Comparison of ENCODE assay signal across 11 cellular contexts in the genomic region with DNA sequence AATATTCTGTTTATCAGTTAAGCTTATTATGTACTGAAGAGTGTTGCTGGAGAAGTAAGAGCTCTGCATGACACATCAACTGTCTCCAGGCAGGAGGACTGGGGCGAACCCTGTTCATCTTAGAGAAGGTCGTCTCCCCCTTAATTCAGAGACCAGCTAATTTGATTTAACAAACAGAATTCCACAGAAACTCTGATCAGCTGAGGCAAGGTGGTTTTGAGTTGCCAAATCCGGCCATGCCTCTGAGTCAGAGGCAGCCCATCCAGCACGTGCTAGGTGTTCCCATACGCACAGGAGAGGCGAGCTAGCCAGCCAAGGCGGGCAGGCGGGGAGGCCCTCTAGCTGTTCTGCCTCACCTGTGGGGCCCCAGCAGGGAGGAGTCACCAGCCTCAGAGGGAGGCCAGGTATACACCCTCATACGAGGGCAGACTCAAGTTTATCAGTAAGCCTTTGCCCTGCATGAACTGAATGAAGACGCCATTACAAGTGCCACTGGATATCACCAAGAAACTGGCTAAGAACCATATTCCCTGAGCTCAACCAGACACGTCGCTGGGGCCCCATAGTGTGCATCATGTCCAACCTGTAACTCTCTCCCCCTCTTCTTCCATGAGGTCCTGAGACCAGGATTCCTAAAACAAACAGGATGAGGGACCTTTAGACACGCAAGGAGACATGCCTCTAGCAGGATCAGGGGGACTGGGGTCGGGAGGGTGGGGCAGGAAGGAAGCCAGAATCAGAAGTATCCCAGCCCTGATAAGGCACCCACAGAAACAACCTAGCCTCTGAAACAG. TPM values are rescaled to one million over a fixed set of nuclear protein-coding genes. Genes with fewer than 3 reads are reported as not detected.
DNase-seq lines count a peak whose midpoint lies in the region; ATAC-seq, FAIRE-seq and TF ChIP-seq lines count a peak whose summit lies in the region.
"Had no signal": no experiment of that assay in that cellular context is flagged by ENCODE, and none has a peak within 500 bp of the region (broad histone marks: within the 10 kb centered on the region; RNA-seq: fewer than 3 reads in every experiment).

No MANE protein-coding gene starts in this region.

- ATAC-seq in RWPE2 (ENCODE audit: low read depth) (peak; percentile 37; the same call in 2 of the 3 replicates), GM12878 (no peak), psoas muscle (no peak), HG02852 (IDR thresholded peaks at IDR 0.05; ENCODE audit: unreplicated experiment) (no peak), GM19023 (IDR thresholded peaks at IDR 0.05; ENCODE audit: unreplicated experiment) (no peak)

- POLR2A ChIA-PET in GM12878 (lab: Charles Lee), result interaction anchor here (0.6 to 1.7 kb wide), 4 partner anchors 45 to 193 kb away, joined by 3 to 7 read pairs (median 4); a partner anchor contains a TSS

- no peaks in the 10 kb centered on the region for H3K4me1 ChIP-seq in RWPE2 (ENCODE audit: insufficient read depth, poor library complexity, severe bottlenecking)
- peaks cover 43% of the 10 kb centered on the region for H3K4me1 ChIP-seq in GM12878 (ENCODE audit: control insufficient read depth, insufficient read depth, low read length)
- H3K4me1 ChIP-seq in psoas muscle, result peaks cover 21% of the 10 kb centered on the region

- no peak overlapping the region for H3K9ac ChIP-seq in GM12878 (ENCODE audit: control insufficient read depth, insufficient read depth, low read length)

- no peak overlapping the region for H2AFZ ChIP-seq in GM12878 (ENCODE audit: control insufficient read depth, low read depth, low read length)

- H3K9me3 ChIP-seq in RWPE2 (ENCODE audit: severe bottlenecking), result no peaks in the 10 kb centered on the region
- no peaks in the 10 kb centered on the region for H3K9me3 ChIP-seq in GM12878 (replicated peaks; ENCODE audit: control insufficient read depth, insufficient read depth, low read length)
- no peaks in the 10 kb centered on the region for H3K9me3 ChIP-seq in psoas muscle

- BruUV-seq in GM12878 (replicated peaks; lab: Mats Ljungman, UMichigan), result no TSS peak

- DNase-seq in RWPE2 (ENCODE audit: low spot score), result no peak
- DNase-seq in GM12878 (ENCODE audit: low read depth, low spot score), result no peak
- DNase-seq in psoas muscle, result no peak
- no peak for DNase-seq in NCI-H2196 treated with DMSO at 0.1 percent for 48 hours (lab: John Stamatoyannopoulos, UW; ENCODE audit: unreplicated experiment)
- DNase-seq in NCI-H524 (lab: John Stamatoyannopoulos, UW), result no peak
- DNase-seq: NCI-H1930, SIG-M5 had no signal

- 71% methylated on average over 14 of the region's 14 CpGs for WGBS in GM12878 (ENCODE audit: insufficient coverage, insufficient replicate concordance, low lambda C conversion rate, missing lambda C conversion rate)
- WGBS in psoas muscle, 3 donors, result 77 to 85% (median 81%) methylated on average over 14 of the region's 14 CpGs

- in situ Hi-C loops in GM12878 (cut with MboI), result no loop called here

- H3K27me3 ChIP-seq in RWPE2 (ENCODE audit: insufficient read depth, poor library complexity, severe bottlenecking), result no peaks in the 10 kb centered on the region
- no peaks in the 10 kb centered on the region for H3K27me3 ChIP-seq in GM12878 (replicated peaks in 1 of 2; ENCODE audit: control insufficient read depth in 2 of 2, insufficient read depth in 2 of 2, low read length in 1 of 2)
- H3K27me3 ChIP-seq in psoas muscle (ENCODE audit: insufficient read depth in 3 of 3, low read length in 2 of 3), result no peaks in the 10 kb centered on the region

- no peak overlapping the region for H3K4me3 ChIP-seq in RWPE2 (ENCODE audit: severe bottlenecking)
- H3K4me3 ChIP-seq in GM12878, result no peak overlapping the region
- no peak overlapping the region for H3K4me3 ChIP-seq in psoas muscle

- no peak overlapping the region for H3K4me2 ChIP-seq in GM12878 (ENCODE audit: control insufficient read depth, insufficient read depth)

- H3K79me2 ChIP-seq in GM12878 (ENCODE audit: control insufficient read depth, insufficient read depth, low read length), result no peaks in the 10 kb centered on the region

- intact Hi-C loops in GM12878 (cut with micrococcal nuclease; ENCODE audit: unreplicated experiment), result loop anchor here (2.0 kb wide), 1 partner anchor 93 kb away; no protein-coding TSS in a partner anchor
- intact Hi-C loops in psoas muscle (cut with DNase I), result loop anchor here in 1 of 2 donors (2.0 to 10.0 kb wide), 2 partner anchors 93 to 361 kb away; a partner anchor contains a TSS

- H3K27ac ChIP-seq in RWPE2 (ENCODE audit: poor library complexity, severe bottlenecking) (no peak overlapping the region), GM12878 (ENCODE audit: control insufficient read depth, insufficient read depth) (no peak overlapping the region), psoas muscle (peak overlapping the region; percentile 46)
- H3K27ac ChIP-seq: HL-60 had no signal

- TF ChIP-seq EP300 in GM12878 (IDR thresholded peaks at IDR 0.05; ENCODE audit: borderline replicate concordance in 1 of 2, control insufficient read depth in 1 of 2, low read depth in 2 of 2, low read length in 2 of 2), result no peak

- H3K36me3 ChIP-seq in RWPE2 (ENCODE audit: low read depth), result peaks cover 35% of the 10 kb centered on the region
- peaks cover 12 to 27% of the 10 kb centered on the region in 2 experiments; a peak in 3 of 4 replicates for H3K36me3 ChIP-seq in GM12878 (ENCODE audit: control insufficient read depth in 2 of 2, insufficient read depth in 2 of 2, low read length in 1 of 2)
- H3K36me3 ChIP-seq in psoas muscle (ENCODE audit: insufficient read depth in 1 of 2, low read depth in 1 of 2), result peaks cover 12 to 79% of the 10 kb centered on the region in 2 donors

- no peaks in the 10 kb centered on the region for H4K20me1 ChIP-seq in GM12878 (ENCODE audit: control insufficient read depth, insufficient read depth)

- no peak for TF ChIP-seq RAD21 in GM12878 (IDR thresholded peaks at IDR 0.05; ENCODE audit: insufficient read depth, low read depth, low read length)

- TF ChIP-seq POLR2A in GM19193 (IDR thresholded peaks at IDR 0.05; ENCODE audit: extremely low read depth, insufficient read depth, insufficient read length) (peak; percentile 22), GM12878 (IDR thresholded peaks at IDR 0.05; ENCODE audit: low read depth, low read length) (peak; percentile 57; the same call in 1 of the 2 replicates)

- TF ChIP-seq CTCF in RWPE2 (IDR thresholded peaks at IDR 0.05; ENCODE audit: poor library complexity, severe bottlenecking) (no peak), GM12878 (IDR thresholded peaks at IDR 0.05 in 2 of 3, conservative IDR thresholded peaks at IDR 0.05 in 1 of 3; ENCODE audit: control insufficient read depth in 2 of 3, extremely low read depth in 1 of 3, insufficient read depth in 1 of 3, low read depth in 3 of 3, low read length in 3 of 3) (no peak), psoas muscle (IDR thresholded peaks at IDR 0.05) (no peak)

- CTCF ChIA-PET in GM12878 (lab: Yijun Ruan, JAX), result interaction anchor here (0.6 to 22.1 kb wide), 11 partner anchors 8 to 213 kb away, joined by 3 to 732 read pairs (median 4); a partner anchor contains a TSS

- RAD21 ChIA-PET in GM12878 (lab: Charles Lee; ENCODE audit: unreplicated experiment), result interaction anchor here (0.5 to 21.1 kb wide), 7 partner anchors 64 to 214 kb away, joined by 3 to 373 read pairs (median 4); no protein-coding TSS in a partner anchor

- SMC1A ChIA-PET in GM12878 (lab: Charles Lee; ENCODE audit: uncharacterized antibody, unreplicated experiment), result interaction anchor here (0.6 to 23.8 kb wide), 5 partner anchors 8 to 213 kb away, joined by 3 to 528 read pairs (median 5); a partner anchor contains a TSS

- FAIRE-seq in GM12878 (lab: Jason Lieb, UNC), result no peak

TF ChIP-seq in GM12878, 131 proteins besides CTCF, POLR2A, EP300 and RAD21:
- TF ChIP-seq PAX5 (IDR thresholded peaks at IDR 0.05; ENCODE audit: borderline replicate concordance, low read depth, low read length) (no peak), POLR2AphosphoS5 (IDR thresholded peaks at IDR 0.05; ENCODE audit: low read length) (peak; percentile 48)

RNA-seq across cellular contexts. Expression of a gene that starts 25.7 kb away (rescaled TPM):
- 130 and 152 TPM in 2 replicates for total RNA-seq in GM12878 (2013; cell fraction: nucleolus; rRNA removed)
- 71.1 and 81.1 TPM in 2 replicates for total RNA-seq in GM12878 (2014; rRNA removed)
- 25.6 and 26.1 TPM in 2 replicates for total RNA-seq in GM12878 (2014; rRNA removed; fragmentation: Illumina TruSeq; extraction: Trizol)
- total RNA-seq in GM12878 (2021), result 78.9 and 86.4 TPM in 2 replicates
- 18.4 TPM for polyA plus RNA-seq in GM12878 (2011; ENCODE audit: low read depth)
- polyA plus RNA-seq in GM12878 (2011; rRNA removed), result 24.8 and 41.2 TPM in 2 replicates
- 45.7 and 47.5 TPM in 2 replicates for polyA plus RNA-seq in GM12878 (2011; cell fraction: cytosol; rRNA removed)
- 167 and 182 TPM in 2 replicates for polyA plus RNA-seq in GM12878 (2011; cell fraction: nucleus; rRNA removed)
- 51.7 TPM in 2 replicates for polyA plus RNA-seq in GM12878 (2012)
- 64.7 and 66.2 TPM in 2 replicates for polyA plus RNA-seq in GM12878 (2014; fragmentation: Illumina TruSeq; extraction: Trizol)
- polyA plus RNA-seq in GM12878 (2014; fragmentation: Nextera tagmentation; extraction: Ambion mirVana), result 10 to 100 TPM; 14.8 to 24.0 TPM
- 51.4 and 54.6 TPM in 2 replicates for polyA plus RNA-seq in GM12878 (2014; rRNA removed)
- polyA plus RNA-seq in GM12878 (2016; fragmentation: Nextera tagmentation; extraction: Ambion mirVana), result 10 to 100 TPM; 36.6 to 41.8 TPM
- polyA minus RNA-seq in GM12878 (2011; rRNA and poly(A)+ RNA removed), result 63.8 and 74.0 TPM in 2 replicates
- polyA minus RNA-seq in GM12878 (2011; cell fraction: cytosol; rRNA and poly(A)+ RNA removed), result 31.0 and 31.7 TPM in 2 replicates
- polyA minus RNA-seq in GM12878 (2011; cell fraction: nucleus; rRNA and poly(A)+ RNA removed), result 39.9 and 62.0 TPM in 2 replicates
- 10 to 100 TPM; 17.3 to 31.5 (median 23.9) TPM for total RNA-seq in psoas muscle
- polyA plus RNA-seq in psoas muscle, result 10 to 100 TPM in 2 of 3 donors, 1 to 10 TPM in 1; 8.1 to 12.5 (median 10.5) TPM

RNA-seq across cellular contexts. Expression of a gene that starts 37.8 kb away (rescaled TPM):
- total RNA-seq in GM12878 (2013; cell fraction: nucleolus; rRNA removed), result 80.4 and 88.9 TPM in 2 replicates
- total RNA-seq in GM12878 (2014; rRNA removed) (54.0 and 58.5 TPM in 2 replicates), GM12878 (2014; rRNA removed; fragmentation: Illumina TruSeq; extraction: Trizol) (37.1 and 38.1 TPM in 2 replicates), GM12878 (2021) (66.6 and 69.6 TPM in 2 replicates), psoas muscle (10 to 100 TPM; 68.8 to 90.1 (median 81.6) TPM)
- 22.5 TPM for polyA plus RNA-seq in GM12878 (2011; ENCODE audit: low read depth)
- polyA plus RNA-seq in GM12878 (2011; rRNA removed) (46.0 and 52.8 TPM in 2 replicates), GM12878 (2014; fragmentation: Illumina TruSeq; extraction: Trizol) (57.8 and 60.2 TPM in 2 replicates), GM12878 (2014; fragmentation: Nextera tagmentation; extraction: Ambion mirVana) (10 to 100 TPM; 11.0 to 11.8 TPM), GM12878 (2014; rRNA removed) (56.9 and 59.2 TPM in 2 replicates), GM12878 (2016; fragmentation: Nextera tagmentation; extraction: Ambion mirVana) (10 to 100 TPM; 38.8 to 40.6 TPM), psoas muscle (10 to 100 TPM; 15.9 to 61.3 (median 40.2) TPM)
- polyA plus RNA-seq in GM12878 (2011; cell fraction: cytosol; rRNA removed), result 41.9 and 44.7 TPM in 2 replicates
- polyA plus RNA-seq in GM12878 (2011; cell fraction: nucleus; rRNA removed), result 70.8 and 85.5 TPM in 2 replicates
- 33.3 and 39.8 TPM in 2 replicates for polyA plus RNA-seq in GM12878 (2012)
- polyA minus RNA-seq in GM12878 (2011; rRNA and poly(A)+ RNA removed), result 38.7 and 49.0 TPM in 2 replicates
- polyA minus RNA-seq in GM12878 (2011; cell fraction: cytosol; rRNA and poly(A)+ RNA removed), result 18.0 and 18.9 TPM in 2 replicates
- 15.6 and 24.7 TPM in 2 replicates for polyA minus RNA-seq in GM12878 (2011; cell fraction: nucleus; rRNA and poly(A)+ RNA removed)
